Comparison of ENCODE assay signal across 31 cellular contexts in the genomic region with DNA sequence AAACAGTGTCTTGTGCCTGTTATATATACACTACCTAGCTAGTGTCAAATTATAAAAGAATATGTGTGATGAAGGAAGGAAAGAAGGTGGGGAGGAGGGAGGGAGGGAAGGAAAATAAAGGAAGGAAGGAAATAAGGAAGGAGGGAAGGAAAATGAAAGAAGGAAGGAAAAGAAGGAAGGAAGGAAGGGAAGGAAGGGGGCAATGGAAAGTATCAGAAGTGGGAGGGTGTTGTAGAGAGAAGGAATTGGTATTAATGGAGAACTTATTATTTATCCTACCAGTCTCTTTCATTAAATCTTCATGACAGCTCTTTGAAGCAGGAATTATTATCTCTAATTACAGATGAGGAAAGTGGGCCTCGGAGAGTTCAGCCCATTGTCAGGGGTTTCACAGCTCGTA.
"Had no signal": no experiment of that assay in that cellular context is flagged by ENCODE, and none has a peak within 500 bp of the region (broad histone marks: within the 10 kb centered on the region; RNA-seq: fewer than 3 reads in every experiment).

No MANE protein-coding gene starts in this region.

- H3K9me3 ChIP-seq: ascending aorta, breast epithelium, colonic mucosa, esophagus squamous epithelium, gastroesophageal sphincter had no signal

- H3K4me1 Mint-ChIP-seq: activated CD4-positive, alpha-beta T cell treated with anti-CD3 and anti-CD28 coated beads for 36 hours; activated CD4-positive, alpha-beta T cell treated with anti-CD3 and anti-CD28 coated beads, Interleukin-2, amount 10 ng/mL, durations not matched to agents 24 days and 14 days; activated CD8-positive, alpha-beta memory T cell treated with anti-CD3 and anti-CD28 coated beads, Interleukin-2, amount 10 ng/mL, durations not matched to agents 7 days and 5 days; activated naive CD4-positive, alpha-beta T cell treated with anti-CD3 and anti-CD28 coated beads, Interleukin-2, amount 10 ng/mL, durations not matched to agents 7 days and 5 days; activated naive CD8-positive, alpha-beta T cell treated with anti-CD3 and anti-CD28 coated beads, Interleukin-2, amount 10 ng/mL, durations not matched to agents 7 days and 5 days had no signal

- H3K27ac ChIP-seq: ascending aorta, breast epithelium, cardiac muscle cell, colonic mucosa, epithelial cell of prostate, esophagus squamous epithelium, gastroesophageal sphincter, heart right ventricle had no signal

- H3K9me3 Mint-ChIP-seq: activated CD4-positive, alpha-beta memory T cell treated with anti-CD3 and anti-CD28 coated beads for 36 hours; activated CD4-positive, alpha-beta T cell treated with anti-CD3 and anti-CD28 coated beads, Interleukin-2, amount 10 ng/mL, durations not matched to agents 24 days and 14 days; activated naive CD4-positive, alpha-beta T cell treated with anti-CD3 and anti-CD28 coated beads, Interleukin-2, amount 10 ng/mL, durations not matched to agents 7 days and 5 days; activated naive CD4-positive, alpha-beta T cell treated with anti-CD3 and anti-CD28 coated beads, Interleukin-2, amount 50 U/mL, for 72 hours; activated naive CD8-positive, alpha-beta T cell treated with anti-CD3 and anti-CD28 coated beads, Interleukin-2, amount 10 ng/mL, durations not matched to agents 7 days and 5 days; activated T-cell treated with anti-CD3 and anti-CD28 coated beads, Interleukin-2, amount 50 U/mL, for 24 hours; activated T-cell treated with anti-CD3 and anti-CD28 coated beads, Interleukin-2, amount 50 U/mL, for 72 hours had no signal

- H3K36me3 ChIP-seq: ascending aorta, breast epithelium, cardiac muscle cell, colonic mucosa, esophagus squamous epithelium, gastroesophageal sphincter, heart right ventricle had no signal

- DNase-seq: activated CD4-positive, alpha-beta memory T cell treated with anti-CD3 and anti-CD28 coated beads for 36 hours; activated CD4-positive, alpha-beta T cell treated with anti-CD3 and anti-CD28 coated beads for 36 hours; activated CD4-positive, alpha-beta T cell treated with anti-CD3 and anti-CD28 coated beads, Interleukin-2, amount 10 ng/mL, durations not matched to agents 24 days and 14 days; activated CD4-positive, CD25-positive, alpha-beta regulatory T cell; activated CD4-positive, CD25-positive, alpha-beta regulatory T cell treated with anti-CD3 and anti-CD28 coated beads, Interleukin-2, amount 50 U/mL, for 72 hours; activated CD8-positive, alpha-beta memory T cell treated with anti-CD3 and anti-CD28 coated beads, Interleukin-2, amount 10 ng/mL, durations not matched to agents 7 days and 5 days; activated CD8-positive, alpha-beta memory T cell treated with anti-CD3 and anti-CD28 coated beads, Interleukin-2, amount 50 U/mL, for 4 hours; activated CD8-positive, alpha-beta T cell treated with anti-CD3 and anti-CD28 coated beads, Interleukin-2, amount 10 ng/mL, durations not matched to agents 7 days and 5 days; activated gamma-delta T cell; activated naive CD4-positive, alpha-beta T cell; activated naive CD4-positive, alpha-beta T cell treated with anti-CD3 and anti-CD28 coated beads, Interleukin-2, amount 10 ng/mL, durations not matched to agents 7 days and 5 days; activated naive CD8-positive, alpha-beta T cell treated with anti-CD3 and anti-CD28 coated beads, Interleukin-2, amount 10 ng/mL, durations not matched to agents 7 days and 5 days; activated T-cell treated with anti-CD3 and anti-CD28 coated beads, Interleukin-2, amount 50 U/mL, for 24 hours; activated T-cell treated with anti-CD3 and anti-CD28 coated beads, Interleukin-2, amount 50 U/mL, for 72 hours; central memory CD4-positive, alpha-beta T cell; cerebellar nuclear complex; colonic mucosa; effector CD8-positive, alpha-beta T cell; esophagus squamous epithelium; foreskin melanocyte; heart right ventricle; T-helper 2 cell had no signal

- H3K4me1 ChIP-seq: ascending aorta, breast epithelium, colonic mucosa, esophagus squamous epithelium, gastroesophageal sphincter had no signal

- ATAC-seq: activated CD4-positive, alpha-beta T cell treated with anti-CD3 and anti-CD28 coated beads for 36 hours; activated CD8-positive, alpha-beta memory T cell treated with anti-CD3 and anti-CD28 coated beads, Interleukin-2, amount 10 ng/mL, durations not matched to agents 7 days and 5 days; activated CD8-positive, alpha-beta T cell treated with anti-CD3 and anti-CD28 coated beads, Interleukin-2, amount 10 ng/mL, durations not matched to agents 7 days and 5 days; activated naive CD4-positive, alpha-beta T cell treated with anti-CD3 and anti-CD28 coated beads, Interleukin-2, amount 50 U/mL, for 72 hours; activated T-cell treated with anti-CD3 and anti-CD28 coated beads, Interleukin-2, amount 50 U/mL, for 72 hours; gastroesophageal sphincter; heart right ventricle had no signal

- H3K4me3 ChIP-seq: ascending aorta, breast epithelium, cardiac muscle cell, colonic mucosa, esophagus squamous epithelium, gastroesophageal sphincter, heart right ventricle had no signal

- H3K36me3 Mint-ChIP-seq: activated CD4-positive, alpha-beta memory T cell treated with anti-CD3 and anti-CD28 coated beads for 36 hours; activated CD8-positive, alpha-beta memory T cell treated with anti-CD3 and anti-CD28 coated beads, Interleukin-2, amount 10 ng/mL, durations not matched to agents 7 days and 5 days; activated naive CD4-positive, alpha-beta T cell treated with anti-CD3 and anti-CD28 coated beads, Interleukin-2, amount 10 ng/mL, durations not matched to agents 7 days and 5 days; activated naive CD4-positive, alpha-beta T cell treated with anti-CD3 and anti-CD28 coated beads, Interleukin-2, amount 50 U/mL, for 72 hours; activated naive CD8-positive, alpha-beta T cell treated with anti-CD3 and anti-CD28 coated beads, Interleukin-2, amount 10 ng/mL, durations not matched to agents 7 days and 5 days; brain had no signal

- H3K4me3 Mint-ChIP-seq: activated CD4-positive, alpha-beta memory T cell treated with anti-CD3 and anti-CD28 coated beads for 36 hours; activated CD4-positive, alpha-beta T cell treated with anti-CD3 and anti-CD28 coated beads for 36 hours; activated CD4-positive, alpha-beta T cell treated with anti-CD3 and anti-CD28 coated beads, Interleukin-2, amount 10 ng/mL, durations not matched to agents 24 days and 14 days; activated CD8-positive, alpha-beta memory T cell treated with anti-CD3 and anti-CD28 coated beads, Interleukin-2, amount 10 ng/mL, durations not matched to agents 7 days and 5 days; activated CD8-positive, alpha-beta T cell treated with anti-CD3 and anti-CD28 coated beads, Interleukin-2, amount 10 ng/mL, durations not matched to agents 7 days and 5 days; activated naive CD4-positive, alpha-beta T cell treated with anti-CD3 and anti-CD28 coated beads, Interleukin-2, amount 10 ng/mL, durations not matched to agents 7 days and 5 days; activated naive CD8-positive, alpha-beta T cell treated with anti-CD3 and anti-CD28 coated beads, Interleukin-2, amount 10 ng/mL, durations not matched to agents 7 days and 5 days; activated T-cell treated with anti-CD3 and anti-CD28 coated beads, Interleukin-2, amount 50 U/mL, for 24 hours; activated T-cell treated with anti-CD3 and anti-CD28 coated beads, Interleukin-2, amount 50 U/mL, for 72 hours; brain had no signal

- H3K27me3 ChIP-seq: ascending aorta, breast epithelium, cardiac muscle cell, colonic mucosa, esophagus squamous epithelium, gastroesophageal sphincter, heart right ventricle had no signal

- FAIRE-seq: endometrium, endothelial cell of umbilical vein had no signal

- H3K27me3 Mint-ChIP-seq: activated CD4-positive, alpha-beta memory T cell treated with anti-CD3 and anti-CD28 coated beads for 36 hours; activated CD4-positive, alpha-beta T cell treated with anti-CD3 and anti-CD28 coated beads for 36 hours; activated CD4-positive, alpha-beta T cell treated with anti-CD3 and anti-CD28 coated beads, Interleukin-2, amount 10 ng/mL, durations not matched to agents 24 days and 14 days; activated CD8-positive, alpha-beta memory T cell treated with anti-CD3 and anti-CD28 coated beads, Interleukin-2, amount 10 ng/mL, durations not matched to agents 7 days and 5 days; activated naive CD4-positive, alpha-beta T cell treated with anti-CD3 and anti-CD28 coated beads, Interleukin-2, amount 10 ng/mL, durations not matched to agents 7 days and 5 days; activated naive CD8-positive, alpha-beta T cell treated with anti-CD3 and anti-CD28 coated beads, Interleukin-2, amount 10 ng/mL, durations not matched to agents 7 days and 5 days; activated T-cell treated with anti-CD3 and anti-CD28 coated beads, Interleukin-2, amount 50 U/mL, for 24 hours had no signal

- H3K27ac Mint-ChIP-seq: activated CD4-positive, alpha-beta memory T cell treated with anti-CD3 and anti-CD28 coated beads for 36 hours; activated CD4-positive, alpha-beta T cell treated with anti-CD3 and anti-CD28 coated beads for 36 hours; activated CD4-positive, alpha-beta T cell treated with anti-CD3 and anti-CD28 coated beads, Interleukin-2, amount 10 ng/mL, durations not matched to agents 24 days and 14 days; activated CD8-positive, alpha-beta memory T cell treated with anti-CD3 and anti-CD28 coated beads, Interleukin-2, amount 10 ng/mL, durations not matched to agents 7 days and 5 days; activated CD8-positive, alpha-beta T cell treated with anti-CD3 and anti-CD28 coated beads, Interleukin-2, amount 10 ng/mL, durations not matched to agents 7 days and 5 days; activated naive CD4-positive, alpha-beta T cell treated with anti-CD3 and anti-CD28 coated beads, Interleukin-2, amount 10 ng/mL, durations not matched to agents 7 days and 5 days; activated naive CD4-positive, alpha-beta T cell treated with anti-CD3 and anti-CD28 coated beads, Interleukin-2, amount 50 U/mL, for 72 hours; activated naive CD8-positive, alpha-beta T cell treated with anti-CD3 and anti-CD28 coated beads, Interleukin-2, amount 10 ng/mL, durations not matched to agents 7 days and 5 days; activated T-cell treated with anti-CD3 and anti-CD28 coated beads, Interleukin-2, amount 50 U/mL, for 24 hours; activated T-cell treated with anti-CD3 and anti-CD28 coated beads, Interleukin-2, amount 50 U/mL, for 72 hours had no signal
